8 cellular contexts compared by ENCODE assay signal in genomic region chr1:77759090-77760028, GRCh38. TPM values are rescaled to one million over a fixed set of nuclear protein-coding genes. Genes with fewer than 3 reads are reported as not detected.
A peak's percentile ranks its signal among the peaks of the same experiment; 100 is the strongest.
DNase-seq lines count a peak whose midpoint lies in the region; ATAC-seq and TF ChIP-seq lines count a peak whose summit lies in the region.

Gene USP33 (minus strand): TSS chr1:77759852. CDS start chr1:77741697, 18,155 bp downstream.

- H3K36me3 Mint-ChIP-seq in activated CD4-positive, alpha-beta T cell treated with anti-CD3 and anti-CD28 coated beads, Interleukin-2, amount 10 ng/mL, durations not matched to agents 7 days and 5 days (ENCODE audit: low read depth), result peaks cover 4% of the 10 kb centered on the region

- DNase-seq in BE2C, result peak; percentile 85
- DNase-seq in NCI-H526 treated with DMSO at 0.1 percent for 48 hours (lab: John Stamatoyannopoulos, UW), result peak; percentile 64
- DNase-seq in activated CD4-positive, alpha-beta T cell treated with anti-CD3 and anti-CD28 coated beads, Interleukin-2, amount 10 ng/mL, durations not matched to agents 7 days and 5 days, result peak; percentile 91
- DNase-seq in dedifferentiated amniotic fluid mesenchymal stem cell (ENCODE audit: extremely low spot score), result peak; percentile 52
- peak; percentile 91 to 98 for DNase-seq in left lung
- peak; percentile 91 for DNase-seq in stimulated activated CD4-positive, alpha-beta T cell treated with anti-CD3 and anti-CD28 coated beads, Interleukin-4, amount 100 ng/mL, for 1 hour

- H3K4me3 ChIP-seq in BE2C (ENCODE audit: low read depth, low read length) (peak within 1 kb of the TSS; percentile 73), left lung (peak within 1 kb of the TSS; percentile 89 to 90)

- H3K4me1 Mint-ChIP-seq in activated CD4-positive, alpha-beta T cell treated with anti-CD3 and anti-CD28 coated beads, Interleukin-2, amount 10 ng/mL, durations not matched to agents 7 days and 5 days, result peaks cover 40% of the 10 kb centered on the region

- H3K36me3 ChIP-seq in BE2C, result no peaks in the 10 kb centered on the region
- no peaks in the 10 kb centered on the region for H3K36me3 ChIP-seq in left lung

- H3K4me1 ChIP-seq in BE2C (no peaks in the 10 kb centered on the region), left lung (peaks cover 0 to 38% of the 10 kb centered on the region in 2 donors)

- H3K4me3 Mint-ChIP-seq in activated CD4-positive, alpha-beta T cell treated with anti-CD3 and anti-CD28 coated beads, Interleukin-2, amount 10 ng/mL, durations not matched to agents 7 days and 5 days, result peak within 1 kb of the TSS; percentile 90

- H3K27me3 ChIP-seq in BE2C, result no peaks in the 10 kb centered on the region
- H3K27me3 ChIP-seq in left lung, result no peaks in the 10 kb centered on the region

- CTCF ChIA-PET in activated CD4-positive, alpha-beta T cell treated with anti-CD3 and anti-CD28 coated beads, Interleukin-2, amount 10 ng/mL, durations not matched to agents 7 days and 5 days (lab: Charles Lee), result interaction anchor here (0.5 to 0.9 kb wide), 2 partner anchors 21 to 120 kb away, joined by 4 to 6 read pairs; no protein-coding TSS in a partner anchor

- peak within 1 kb of the TSS; percentile 98 for H3K27ac Mint-ChIP-seq in activated CD4-positive, alpha-beta T cell treated with anti-CD3 and anti-CD28 coated beads, Interleukin-2, amount 10 ng/mL, durations not matched to agents 7 days and 5 days

- no peaks in the 10 kb centered on the region for H3K27me3 Mint-ChIP-seq in activated CD4-positive, alpha-beta T cell treated with anti-CD3 and anti-CD28 coated beads, Interleukin-2, amount 10 ng/mL, durations not matched to agents 7 days and 5 days

- TF ChIP-seq CTCF in BE2C (IDR thresholded peaks at IDR 0.05; ENCODE audit: low read depth, low read length), result no peak
- no peak for TF ChIP-seq CTCF in left lung (IDR thresholded peaks at IDR 0.05)

- H3K27ac ChIP-seq in left lung, result peak within 1 kb of the TSS; percentile 91 to 93

- peak; percentile 75 for TF ChIP-seq POLR2A in GM19099 (IDR thresholded peaks at IDR 0.05; ENCODE audit: extremely low read depth, insufficient read length, low read depth)

- H3K9me3 Mint-ChIP-seq in activated CD4-positive, alpha-beta T cell treated with anti-CD3 and anti-CD28 coated beads, Interleukin-2, amount 10 ng/mL, durations not matched to agents 7 days and 5 days, result no peaks in the 10 kb centered on the region

- intact Hi-C loops in left lung (cut with DNase I), result no loop called here

- ATAC-seq in HG03378 (IDR thresholded peaks at IDR 0.05; ENCODE audit: unreplicated experiment), result peak; percentile 81
- peak; percentile 99 for ATAC-seq in left lung

- H3K9me3 ChIP-seq in BE2C (no peaks in the 10 kb centered on the region), left lung (no peaks in the 10 kb centered on the region)

- POLR2A ChIA-PET in activated CD4-positive, alpha-beta T cell treated with anti-CD3 and anti-CD28 coated beads, Interleukin-2, amount 10 ng/mL, durations not matched to agents 7 days and 5 days (lab: Charles Lee), result no interaction called here

RNA-seq across cellular contexts. Expression of gene USP33, which starts in this region (rescaled TPM):
- 9.3 TPM for polyA plus RNA-seq in BE2C (2012; ENCODE audit: insufficient read depth, insufficient read length, low read depth)
- 10 to 100 TPM; 57.7 to 58.6 TPM for total RNA-seq in activated CD4-positive, alpha-beta T cell treated with anti-CD3 and anti-CD28 coated beads, Interleukin-2, amount 10 ng/mL, durations not matched to agents 7 days and 5 days
- total RNA-seq in left lung, result 10 to 100 TPM; 50.5 to 59.5 TPM

Comparison
In these comparisons a context has a peak if more than half of its experiments do, and no peak if none do; other contexts are left out.
1. Peak in every context shown above with its lines: DNase-seq, ATAC-seq, H3K4me3 ChIP-seq and H3K27ac ChIP-seq.